ENCODE assay signal across 27 cellular contexts in the genomic region with DNA sequence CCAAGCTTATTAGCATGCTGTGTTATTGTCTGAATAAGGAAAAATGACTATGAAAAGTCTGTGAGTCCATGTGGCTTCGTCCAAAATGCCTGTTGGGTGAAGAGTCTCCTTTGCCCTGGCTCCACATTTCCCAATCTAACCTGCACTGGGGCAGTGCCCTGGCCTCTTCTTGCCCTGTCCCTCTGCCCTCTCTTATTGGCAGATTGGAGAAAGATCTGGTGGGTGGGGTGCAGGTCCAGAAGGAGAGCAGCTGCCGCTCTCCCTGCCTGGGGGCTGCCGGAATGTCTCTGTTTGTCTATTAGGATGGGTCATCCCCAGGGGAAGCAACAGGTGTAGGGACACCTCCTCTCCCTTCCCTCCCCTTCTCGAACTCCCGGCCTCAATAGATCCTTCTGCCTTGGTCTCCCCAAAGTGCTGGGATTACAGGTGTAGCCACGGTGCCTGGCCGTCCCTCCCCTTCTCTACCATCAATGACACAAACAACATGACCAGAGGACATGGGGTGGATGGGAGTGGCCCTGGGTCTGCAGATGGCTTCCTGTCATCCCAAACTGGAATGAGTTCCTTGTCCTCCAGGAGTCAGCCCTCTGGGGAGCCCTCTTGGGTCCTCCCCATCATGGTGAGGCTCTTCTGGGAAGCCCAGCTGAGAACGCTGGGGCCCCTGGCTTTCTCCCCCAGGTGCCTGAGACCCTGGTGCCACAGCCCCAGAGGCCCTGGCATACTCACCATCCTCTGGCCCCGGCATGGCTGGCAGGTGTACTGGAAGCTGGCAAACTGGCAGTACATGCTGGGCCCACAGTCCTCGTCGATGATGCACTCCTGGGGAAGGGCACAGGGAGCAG. TPM values are rescaled to one million over a fixed set of nuclear protein-coding genes. Genes with fewer than 3 reads are reported as not detected.
DNase-seq lines count a peak whose midpoint lies in the region; ATAC-seq and TF ChIP-seq lines count a peak whose summit lies in the region.
"Had no signal": no experiment of that assay in that cellular context is flagged by ENCODE, and none has a peak within 500 bp of the region (broad histone marks: within the 10 kb centered on the region; RNA-seq: fewer than 3 reads in every experiment).

No MANE protein-coding gene starts in this region.

- in situ Hi-C loops in GM13977 (cut with MboI; ENCODE audit: low pct_unique_long_range_greater_than_20kb, low sequenced_read_pairs, unreplicated experiment): no loop called here
- in situ Hi-C loops in IMR-90 (cut with MboI; ENCODE audit: low sequenced_read_pairs): no loop called here

- H4K5ac ChIP-seq in IMR-90 (ENCODE audit: low read depth, low read length): no peak overlapping the region

- H3K4me3 Mint-ChIP-seq in endodermal cell: no peak overlapping the region
- H3K4me3 Mint-ChIP-seq in stimulated activated naive B cell treated with anti-CD40 and anti-IgM and Interleukin-4, amounts not matched to agents 10 μg/mL and 1 μg/mL and 100 μg/mL, for 72 hours: no peak overlapping the region
- H3K4me3 Mint-ChIP-seq: activated T-helper 17 cell treated with anti-CD3 and anti-CD28 coated beads, Interleukin-2, amount 50 U/mL, for 72 hours; nephron progenitor cell; T-helper 1 cell treated with Interleukin-12 subunit alpha and Interleukin-12 subunit beta and Interleukin-4 antibody, amounts not matched to agents 30 μg/mL and 1 μg/mL, for 36 hours had no signal

- 0 out of 2 replicates have a peak, but pooled peaks cover 9% of the 10 kb centered on the region for H4K20me1 ChIP-seq in IMR-90 (ENCODE audit: insufficient read depth, low read length)
- H4K20me1 ChIP-seq: BLaER1 treated with 17β-estradiol and CSF1 and Interleukin-3, amounts not matched to agents 10 nM and 100 nM had no signal

- no peak overlapping the region for H3K27ac ChIP-seq in IMR-90 (ENCODE audit: insufficient read depth, low read length)
- H3K27ac ChIP-seq in endodermal cell (ENCODE audit: low read depth, low read length): no peak overlapping the region
- peak overlapping the region in 1 of 3 donors; percentile 65 for H3K27ac ChIP-seq in right lobe of liver
- H3K27ac ChIP-seq: BLaER1 treated with 17β-estradiol and CSF1 and Interleukin-3, amounts not matched to agents 10 nM and 100 nM; esophagus squamous epithelium; SJCRH30 had no signal

- H3K36me3 ChIP-seq in IMR-90 (ENCODE audit: control insufficient read depth, insufficient read depth, low read length) (peaks cover 54% of the 10 kb centered on the region), endodermal cell (ENCODE audit: control insufficient read depth, insufficient read depth, low read length) (peaks cover 3% of the 10 kb centered on the region), right lobe of liver (no peaks in the 10 kb centered on the region)
- H3K36me3 ChIP-seq: BLaER1 treated with 17β-estradiol and CSF1 and Interleukin-3, amounts not matched to agents 10 nM and 100 nM; SJCRH30 had no signal

- POLR2A ChIA-PET in IMR-90 (lab: Charles Lee; ENCODE audit: unreplicated experiment): no interaction called here

- no peak overlapping the region for H4K91ac ChIP-seq in IMR-90 (ENCODE audit: insufficient read depth, low read depth, low read length)

- H3K27me3 ChIP-seq in IMR-90 (ENCODE audit: control insufficient read depth, insufficient read depth, low read length) (no peaks in the 10 kb centered on the region), endodermal cell (ENCODE audit: control insufficient read depth, insufficient read depth, low read length, poor library complexity, severe bottlenecking) (no peaks in the 10 kb centered on the region), right lobe of liver (no peaks in the 10 kb centered on the region)
- H3K27me3 ChIP-seq: BLaER1 treated with 17β-estradiol and CSF1 and Interleukin-3, amounts not matched to agents 10 nM and 100 nM; esophagus squamous epithelium; SJCRH30; suprapubic skin had no signal

- H2AK5ac ChIP-seq in IMR-90 (ENCODE audit: low read depth, low read length): 0 out of 2 replicates have a peak overlapping the region, but pooled peaks have one; percentile 9

- no peak overlapping the region for H3K4me2 ChIP-seq in IMR-90 (ENCODE audit: low read depth, low read length)
- H3K4me2 ChIP-seq: BLaER1 treated with 17β-estradiol and CSF1 and Interleukin-3, amounts not matched to agents 10 nM and 100 nM had no signal

- DNase-seq in GM13977 (ENCODE audit: low spot score): peak; percentile 3
- no peak for DNase-seq in IMR-90
- DNase-seq in endodermal cell: peak; percentile 41
- DNase-seq in right lobe of liver: peak in 2 of 3 donors; percentile 81 to 86
- no peak for DNase-seq in stimulated activated naive B cell treated with anti-CD40 and anti-IgM and Interleukin-4, amounts not matched to agents 10 μg/mL and 1 μg/mL and 100 μg/mL, for 72 hours
- no peak for DNase-seq in hippocampal formation (lab: John Stamatoyannopoulos, UW)
- DNase-seq: activated CD4-positive, alpha-beta T cell treated with anti-CD3 and anti-CD28 coated beads, Interleukin-2, amount 50 U/mL, for 4 hours; activated CD8-positive, alpha-beta memory T cell treated with anti-CD3 and anti-CD28 coated beads, Interleukin-2, amount 50 U/mL, for 4 hours; activated naive CD4-positive, alpha-beta T cell treated with anti-CD3 and anti-CD28 coated beads, Interleukin-2, amount 50 U/mL, for 16 hours; amniotic stem cell; COR-L47; DMS79 treated with DMSO at 0.1 percent for 48 hours; esophagus squamous epithelium; GF-D8; mammary epithelial cell; NCI-H1092 treated with DMSO at 0.1 percent for 48 hours; NCI-H187 treated with DMSO at 0.1 percent for 48 hours; NCI-H2171 treated with DMSO at 0.1 percent for 48 hours; nephron progenitor cell; SJCRH30; stimulated activated CD4-positive, alpha-beta T cell treated with anti-CD3 and anti-CD28 coated beads, Interleukin-15, amount 100 ng/mL, for 24 hours; stimulated activated naive CD4-positive, alpha-beta T cell had no signal

- no peaks in the 10 kb centered on the region for H3K9me3 Mint-ChIP-seq in endodermal cell
- H3K9me3 Mint-ChIP-seq in stimulated activated naive B cell treated with anti-CD40 and anti-IgM and Interleukin-4, amounts not matched to agents 10 μg/mL and 1 μg/mL and 100 μg/mL, for 72 hours: no peaks in the 10 kb centered on the region
- H3K9me3 Mint-ChIP-seq: activated T-helper 17 cell treated with anti-CD3 and anti-CD28 coated beads, Interleukin-2, amount 50 U/mL, for 72 hours; nephron progenitor cell; T-helper 1 cell treated with Interleukin-12 subunit alpha and Interleukin-12 subunit beta and Interleukin-4 antibody, amounts not matched to agents 30 μg/mL and 1 μg/mL, for 36 hours had no signal

- no peak for TF ChIP-seq CTCF in GM13977 (IDR thresholded peaks at IDR 0.05; ENCODE audit: extremely low read depth, insufficient read depth, missing control alignments)
- no peak for TF ChIP-seq CTCF in IMR-90 (conservative IDR thresholded peaks at IDR 0.05; ENCODE audit: low read depth, low read length)
- no peak for TF ChIP-seq CTCF in endodermal cell (conservative IDR thresholded peaks at IDR 0.05)
- no peak for TF ChIP-seq CTCF in right lobe of liver (IDR thresholded peaks at IDR 0.05)

- no peak overlapping the region for H2AK9ac ChIP-seq in IMR-90 (replicated peaks; ENCODE audit: low read depth, low read length, poor library complexity)

- no CpG with 5 or more reads among the region's 11 CpGs for WGBS in IMR-90 (ENCODE audit: extremely low coverage in 2 of 2, insufficient read length in 1 of 2), 2 experiments
- WGBS in endodermal cell (ENCODE audit: insufficient coverage in 1 of 2, insufficient read length in 1 of 2), 2 experiments: 91 to 96% methylated on average over 4 to 10 of the region's 11 CpGs
- 51% methylated on average over 4 of the region's 11 CpGs for WGBS in right lobe of liver (ENCODE audit: insufficient coverage, low coverage, low lambda C conversion rate, missing lambda C conversion rate)

- no peak overlapping the region for H2BK120ac ChIP-seq in IMR-90 (ENCODE audit: low read depth, low read length)

- CTCF ChIA-PET in IMR-90 (lab: Yijun Ruan, JAX): interaction anchor here (0.8 to 1.4 kb wide), 4 partner anchors 11 to 76 kb away, joined by 3 to 4 read pairs (median 4); no protein-coding TSS in a partner anchor

- no peak overlapping the region for H3K18ac ChIP-seq in IMR-90 (ENCODE audit: low read depth, low read length)

- H3K4me3 ChIP-seq in IMR-90 (ENCODE audit: insufficient read depth, low read depth, low read length): no peak overlapping the region
- H3K4me3 ChIP-seq in endodermal cell (ENCODE audit: low read length): no peak overlapping the region
- no peak overlapping the region for H3K4me3 ChIP-seq in right lobe of liver
- H3K4me3 ChIP-seq: BLaER1 treated with 17β-estradiol and CSF1 and Interleukin-3, amounts not matched to agents 10 nM and 100 nM; esophagus squamous epithelium; SJCRH30; suprapubic skin had no signal

- dilution Hi-C loops in IMR-90 (cut with HindIII; ENCODE audit: low sequenced_read_pairs, unreplicated experiment): no loop called here

- H3K79me1 ChIP-seq in IMR-90 (ENCODE audit: low read depth in 1 of 2, low read length in 2 of 2): peaks cover 40 to 83% of the 10 kb centered on the region in 2 experiments

- H3K9me3 ChIP-seq in IMR-90 (ENCODE audit: control insufficient read depth, insufficient read depth, low read length) (no peaks in the 10 kb centered on the region), endodermal cell (ENCODE audit: control insufficient read depth, low read length) (no peaks in the 10 kb centered on the region), right lobe of liver (no peaks in the 10 kb centered on the region)
- H3K9me3 ChIP-seq: BLaER1 treated with 17β-estradiol and CSF1 and Interleukin-3, amounts not matched to agents 10 nM and 100 nM; esophagus squamous epithelium; SJCRH30; suprapubic skin had no signal

- TF ChIP-seq POLR2A in IMR-90 (IDR thresholded peaks at IDR 0.05; ENCODE audit: low read depth, low read length): no peak
- no peak for TF ChIP-seq POLR2A in right lobe of liver (IDR thresholded peaks at IDR 0.05)

- H3K27ac Mint-ChIP-seq in endodermal cell: no peak overlapping the region
- H3K27ac Mint-ChIP-seq in stimulated activated naive B cell treated with anti-CD40 and anti-IgM and Interleukin-4, amounts not matched to agents 10 μg/mL and 1 μg/mL and 100 μg/mL, for 72 hours: no peak overlapping the region
- H3K27ac Mint-ChIP-seq: activated T-helper 17 cell treated with anti-CD3 and anti-CD28 coated beads, Interleukin-2, amount 50 U/mL, for 72 hours; nephron progenitor cell; T-helper 1 cell treated with Interleukin-12 subunit alpha and Interleukin-12 subunit beta and Interleukin-4 antibody, amounts not matched to agents 30 μg/mL and 1 μg/mL, for 36 hours had no signal

- no peak overlapping the region for H2BK20ac ChIP-seq in IMR-90 (ENCODE audit: low read depth, low read length)

- no peak for TF ChIP-seq RAD21 in IMR-90 (IDR thresholded peaks at IDR 0.05; ENCODE audit: low read length)

- H4K8ac ChIP-seq in IMR-90 (ENCODE audit: low read depth in 2 of 2, low read length in 2 of 2): no peak overlapping the region

- H3K4me1 Mint-ChIP-seq in endodermal cell: peaks cover 14% of the 10 kb centered on the region
- peaks cover 0 to 2% of the 10 kb centered on the region in 2 donors for H3K4me1 Mint-ChIP-seq in stimulated activated naive B cell treated with anti-CD40 and anti-IgM and Interleukin-4, amounts not matched to agents 10 μg/mL and 1 μg/mL and 100 μg/mL, for 72 hours
- H3K4me1 Mint-ChIP-seq: activated T-helper 17 cell treated with anti-CD3 and anti-CD28 coated beads, Interleukin-2, amount 50 U/mL, for 72 hours had no signal

- H3K9ac ChIP-seq in IMR-90 (ENCODE audit: low read depth, low read length) (no peak overlapping the region), endodermal cell (ENCODE audit: extremely low read depth, low read length, poor library complexity, severe bottlenecking) (no peak overlapping the region)
- H3K9ac ChIP-seq: BLaER1 treated with 17β-estradiol and CSF1 and Interleukin-3, amounts not matched to agents 10 nM and 100 nM had no signal

- peaks cover 23% of the 10 kb centered on the region for H3K36me3 Mint-ChIP-seq in endodermal cell (ENCODE audit: low read depth)
- no peaks in the 10 kb centered on the region for H3K36me3 Mint-ChIP-seq in stimulated activated naive B cell treated with anti-CD40 and anti-IgM and Interleukin-4, amounts not matched to agents 10 μg/mL and 1 μg/mL and 100 μg/mL, for 72 hours

- H3K4ac ChIP-seq in IMR-90 (ENCODE audit: low read depth, low read length): 0 out of 2 replicates have a peak overlapping the region, but pooled peaks have one; percentile 25

- H3K4me1 ChIP-seq in IMR-90 (ENCODE audit: control insufficient read depth, insufficient read depth, low read length): peaks cover 9% of the 10 kb centered on the region
- peaks cover 4% of the 10 kb centered on the region for H3K4me1 ChIP-seq in endodermal cell (ENCODE audit: control insufficient read depth, insufficient read depth, low read length)
- H3K4me1 ChIP-seq in right lobe of liver: peaks cover 0 to 31% (median 8%) of the 10 kb centered on the region in 4 donors
- H3K4me1 ChIP-seq: BLaER1 treated with 17β-estradiol and CSF1 and Interleukin-3, amounts not matched to agents 10 nM and 100 nM had no signal

- no peak overlapping the region for H2BK15ac ChIP-seq in IMR-90 (ENCODE audit: low read depth, low read length)

- BruUV-seq in IMR-90 (replicated peaks; lab: Mats Ljungman, UMichigan): no TSS peak

- H3K14ac ChIP-seq in IMR-90 (replicated peaks; ENCODE audit: low read depth, low read length): no peak overlapping the region

- intact Hi-C loops in IMR-90 (cut with micrococcal nuclease): no loop called here
- intact Hi-C loops in right lobe of liver (cut with DNase I): no loop called here

- no peak overlapping the region for H2BK5ac ChIP-seq in IMR-90 (ENCODE audit: low read depth, low read length, poor library complexity, severe bottlenecking)

- no peaks in the 10 kb centered on the region for H3K27me3 Mint-ChIP-seq in endodermal cell (ENCODE audit: insufficient read depth)
- H3K27me3 Mint-ChIP-seq in stimulated activated naive B cell treated with anti-CD40 and anti-IgM and Interleukin-4, amounts not matched to agents 10 μg/mL and 1 μg/mL and 100 μg/mL, for 72 hours: peaks cover 21 to 23% of the 10 kb centered on the region in 2 donors
- H3K27me3 Mint-ChIP-seq: activated T-helper 17 cell treated with anti-CD3 and anti-CD28 coated beads, Interleukin-2, amount 50 U/mL, for 72 hours had no signal

- no peak overlapping the region for H3K56ac ChIP-seq in IMR-90 (ENCODE audit: extremely low read depth, insufficient read depth, low read length)

- peaks cover 24% of the 10 kb centered on the region for H3K9me1 ChIP-seq in IMR-90 (ENCODE audit: insufficient read depth, low read length)

- H3K23ac ChIP-seq in IMR-90 (ENCODE audit: low read depth, low read length): no peak overlapping the region

- no peak overlapping the region for H2AFZ ChIP-seq in IMR-90 (replicated peaks; ENCODE audit: low read length, poor library complexity)

- ATAC-seq in IMR-90 (ENCODE audit: low read depth): no peak
- ATAC-seq in right lobe of liver: peak; percentile 33 to 74 (median 48)
- no peak for ATAC-seq in stimulated activated naive B cell treated with anti-CD40 and anti-IgM and Interleukin-4, amounts not matched to agents 10 μg/mL and 1 μg/mL and 100 μg/mL, for 72 hours (replicated peaks)
- ATAC-seq in GM21390 (IDR thresholded peaks at IDR 0.05; ENCODE audit: unreplicated experiment): no peak

RNA-seq across cellular contexts. Expression of a gene that starts 40.5 kb away (rescaled TPM):
- total RNA-seq in IMR-90 (2012; rRNA removed) (348 and 453 TPM in 2 replicates), endodermal cell (10 to 100 TPM; 18.8 to 42.6 TPM), right lobe of liver (10 to 100 TPM in 2 of 6 experiments, 1 to 10 TPM in 4; 3.0 to 16.9 (median 5.5) TPM)
- 838 and 964 TPM in 2 replicates for polyA plus RNA-seq in IMR-90 (2012; rRNA removed)
- 812 and 1,206 TPM in 2 replicates for polyA plus RNA-seq in IMR-90 (2012; cell fraction: cytosol; rRNA removed)
- 383 and 412 TPM in 2 replicates for polyA plus RNA-seq in IMR-90 (2012; cell fraction: nucleus; rRNA removed; ENCODE audit: low replicate concordance)
- polyA plus RNA-seq in endodermal cell (2013, experiment 1 of 2): 57.9 TPM
- 51.3 TPM for polyA plus RNA-seq in endodermal cell (2013, experiment 2 of 2)
- total RNA-seq: activated T-helper 17 cell treated with anti-CD3 and anti-CD28 coated beads, Interleukin-2, amount 50 U/mL, for 72 hours had no signal

Comparison
In these comparisons a context has a peak if more than half of its experiments do, and no peak if none do; other contexts are left out.
1. DNase-seq: peak in GM13977 (single experiment), endodermal cell (single experiment) and right lobe of liver (2 of 3); none in IMR-90 (single experiment), stimulated activated naive B cell treated with anti-CD40 and anti-IgM and Interleukin-4, amounts not matched to agents 10 μg/mL and 1 μg/mL and 100 μg/mL, for 72 hours (single experiment) and hippocampal formation (0 of 2).
2. ATAC-seq: peak in right lobe of liver (4 of 4); none in IMR-90 (single experiment), stimulated activated naive B cell treated with anti-CD40 and anti-IgM and Interleukin-4, amounts not matched to agents 10 μg/mL and 1 μg/mL and 100 μg/mL, for 72 hours (0 of 2) and GM21390 (single experiment).